ENCODE assay signal across 1 cellular context in genomic region chr15:42100021-42100800, GRCh38.
A peak's percentile ranks its signal among the peaks of the same experiment; 100 is the strongest.
TF ChIP-seq lines count a peak whose summit lies in the region.

No MANE protein-coding gene starts in this region.

TF ChIP-seq in endothelial cell of umbilical vein, 7 proteins besides CTCF, POLR2A, EP300 and RAD21:
- TF ChIP-seq FOS (IDR thresholded peaks at IDR 0.05; ENCODE audit: borderline replicate concordance, insufficient read depth, low read length) (peak; percentile 10), GATA2 (IDR thresholded peaks at IDR 0.05; ENCODE audit: insufficient read depth, insufficient read length, low read depth, low read length) (peak; percentile 81), POLR2AphosphoS5 (IDR thresholded peaks at IDR 0.05; ENCODE audit: insufficient read depth, low read depth, low read length) (peak; percentile 45), JUN (IDR thresholded peaks at IDR 0.05; ENCODE audit: borderline replicate concordance, insufficient read depth, insufficient read length, low read depth) (no peak), EZH2 (IDR thresholded peaks at IDR 0.05; ENCODE audit: borderline replicate concordance, low read depth, low read length, severe bottlenecking) (no peak), MAX (IDR thresholded peaks at IDR 0.05; ENCODE audit: insufficient read depth, insufficient read length) (peak; percentile 16), MYC (IDR thresholded peaks at IDR 0.05; ENCODE audit: low read depth, low read length) (no peak)
TF ChIP-seq in endothelial cell of umbilical vein: peak in this region for 4.
